In genomic region chrX:21972046-21972445, GRCh38 we compare ENCODE assay signal across 11 cellular contexts. TPM values are rescaled to one million over a fixed set of nuclear protein-coding genes. Genes with fewer than 3 reads are reported as not detected.
DNase-seq lines count a peak whose midpoint lies in the region; ATAC-seq, FAIRE-seq and TF ChIP-seq lines count a peak whose summit lies in the region.
"Had no signal": no experiment of that assay in that cellular context is flagged by ENCODE, and none has a peak within 500 bp of the region (broad histone marks: within the 10 kb centered on the region; RNA-seq: fewer than 3 reads in every experiment).

No MANE protein-coding gene starts in this region.

- no peaks in the 10 kb centered on the region for H3K9me3 Mint-ChIP-seq in CD4-positive, CD25-positive, alpha-beta regulatory T cell
- H3K9me3 Mint-ChIP-seq in astrocyte (ENCODE audit: unreplicated experiment), result no peaks in the 10 kb centered on the region

- H2AFZ ChIP-seq in astrocyte (ENCODE audit: low read depth, low read length), result no peak overlapping the region

- no peak for FAIRE-seq in astrocyte (lab: Jason Lieb, UNC)

- no peaks in the 10 kb centered on the region for H3K9me3 ChIP-seq in CD4-positive, CD25-positive, alpha-beta regulatory T cell (ENCODE audit: control insufficient read depth in 2 of 2, low read length in 2 of 2)
- H3K9me3 ChIP-seq in astrocyte (ENCODE audit: insufficient read depth, low read depth, low read length) (no peaks in the 10 kb centered on the region), mucosa of descending colon (no peaks in the 10 kb centered on the region)
- H3K9me3 ChIP-seq: MG63 had no signal

- peaks cover 5% of the 10 kb centered on the region for H3K36me3 ChIP-seq in CD4-positive, CD25-positive, alpha-beta regulatory T cell (ENCODE audit: control insufficient read depth, insufficient read depth, low read length)
- H3K36me3 ChIP-seq in astrocyte (ENCODE audit: insufficient read depth, low read length), result peaks cover 22% of the 10 kb centered on the region
- no peaks in the 10 kb centered on the region for H3K36me3 ChIP-seq in mucosa of descending colon (ENCODE audit: low read depth)

- H3K79me2 ChIP-seq in astrocyte (ENCODE audit: insufficient read depth, low read length), result peaks cover 61% of the 10 kb centered on the region

- TF ChIP-seq CTCF in astrocyte (IDR thresholded peaks at IDR 0.05; ENCODE audit: insufficient read depth, low read depth, low read length) (no peak), mucosa of descending colon (IDR thresholded peaks at IDR 0.05) (no peak)

- peaks cover 13 to 31% (median 20%) of the 10 kb centered on the region in 4 donors for H3K4me1 Mint-ChIP-seq in CD4-positive, CD25-positive, alpha-beta regulatory T cell
- peaks cover 23% of the 10 kb centered on the region for H3K4me1 Mint-ChIP-seq in astrocyte (ENCODE audit: low read depth, unreplicated experiment)

- peak overlapping the region; percentile 22 to 84 (median 63) for H3K4me3 Mint-ChIP-seq in CD4-positive, CD25-positive, alpha-beta regulatory T cell
- H3K4me3 Mint-ChIP-seq in astrocyte (ENCODE audit: unreplicated experiment), result no peak overlapping the region

- H3K4me2 ChIP-seq in astrocyte (ENCODE audit: low read length), result peak overlapping the region; percentile 44

- DNase-seq in CD4-positive, CD25-positive, alpha-beta regulatory T cell, result no peak
- DNase-seq in HK-2 (ENCODE audit: unreplicated experiment), result peak; percentile 25
- DNase-seq in astrocyte (ENCODE audit: low read depth), result no peak
- DNase-seq in mucosa of descending colon, result peak in 1 of 3 donors; percentile 16
- no peak for DNase-seq in NCI-H446 (lab: John Stamatoyannopoulos, UW)
- no peak for DNase-seq in UCSD-AML1 (lab: John Stamatoyannopoulos, UW; ENCODE audit: unreplicated experiment)
- DNase-seq: MG63, retina had no signal

- peak overlapping the region; percentile 76 to 95 (median 90) for H3K27ac Mint-ChIP-seq in CD4-positive, CD25-positive, alpha-beta regulatory T cell
- peak overlapping the region; percentile 72 for H3K27ac Mint-ChIP-seq in astrocyte (ENCODE audit: unreplicated experiment)

- H3K36me3 Mint-ChIP-seq in CD4-positive, CD25-positive, alpha-beta regulatory T cell, result peaks cover 13% of the 10 kb centered on the region
- H3K36me3 Mint-ChIP-seq in astrocyte (ENCODE audit: low read depth, unreplicated experiment), result no peaks in the 10 kb centered on the region

- intact Hi-C loops in mucosa of descending colon (cut with DNase I, micrococcal nuclease), result no loop called here

- H3K27me3 Mint-ChIP-seq in CD4-positive, CD25-positive, alpha-beta regulatory T cell, result no peaks in the 10 kb centered on the region
- no peaks in the 10 kb centered on the region for H3K27me3 Mint-ChIP-seq in astrocyte (ENCODE audit: low read depth, unreplicated experiment)

- H3K27ac ChIP-seq in CD4-positive, CD25-positive, alpha-beta regulatory T cell (ENCODE audit: insufficient read depth, low read length, poor library complexity, severe bottlenecking), result peak overlapping the region; percentile 75
- H3K27ac ChIP-seq in astrocyte (ENCODE audit: low read depth, low read length), result peak overlapping the region; percentile 73
- H3K27ac ChIP-seq: HL-60 had no signal

- no peak overlapping the region for H3K4me3 ChIP-seq in CD4-positive, CD25-positive, alpha-beta regulatory T cell (ENCODE audit: low read depth, low read length)
- no peak overlapping the region for H3K4me3 ChIP-seq in astrocyte (ENCODE audit: insufficient read depth, low read depth, low read length)
- no peak overlapping the region for H3K4me3 ChIP-seq in mucosa of descending colon
- H3K4me3 ChIP-seq: MG63 had no signal

- peaks cover 15% of the 10 kb centered on the region for H3K4me1 ChIP-seq in CD4-positive, CD25-positive, alpha-beta regulatory T cell (ENCODE audit: control insufficient read depth, insufficient read depth, low read length, poor library complexity, severe bottlenecking)
- H3K4me1 ChIP-seq in astrocyte (ENCODE audit: insufficient read depth, low read length), result peaks cover 13% of the 10 kb centered on the region
- H3K4me1 ChIP-seq in mucosa of descending colon (ENCODE audit: low read depth), result peaks cover 9% of the 10 kb centered on the region

- H4K20me1 ChIP-seq in astrocyte (ENCODE audit: insufficient read depth, low read length), result peaks cover 9% of the 10 kb centered on the region

- no peak for ATAC-seq in CD4-positive, CD25-positive, alpha-beta regulatory T cell (ENCODE audit: low read depth in 2 of 2)
- ATAC-seq in mucosa of descending colon (peak; percentile 66), GM18858 (IDR thresholded peaks at IDR 0.05; ENCODE audit: unreplicated experiment) (no peak), HG03196 (IDR thresholded peaks at IDR 0.05; ENCODE audit: unreplicated experiment) (no peak)

- H3K9ac ChIP-seq in astrocyte (ENCODE audit: low read length), result peak overlapping the region; percentile 31

- H3K27me3 ChIP-seq in CD4-positive, CD25-positive, alpha-beta regulatory T cell (ENCODE audit: control insufficient read depth, insufficient read depth, low read length), result no peaks in the 10 kb centered on the region
- no peaks in the 10 kb centered on the region for H3K27me3 ChIP-seq in astrocyte (ENCODE audit: insufficient read depth, low read length)
- H3K27me3 ChIP-seq: MG63 had no signal

RNA-seq across cellular contexts. Expression of gene SMS, which starts 31.5 kb away (rescaled TPM):
- total RNA-seq in CD4-positive, CD25-positive, alpha-beta regulatory T cell, result 24.0 TPM
- 100 to 1,000 TPM in 1 of 4 donors, 10 to 100 TPM in 3; 68.8 to 105 (median 74.9) TPM for polyA plus RNA-seq in CD4-positive, CD25-positive, alpha-beta regulatory T cell
- total RNA-seq in astrocyte, result 134 and 187 TPM in 2 replicates
- total RNA-seq in mucosa of descending colon, result 10 to 100 TPM; 42.4 to 71.1 (median 56.1) TPM
